Comparison of ENCODE assay signal across 9 cellular contexts in the genomic region with DNA sequence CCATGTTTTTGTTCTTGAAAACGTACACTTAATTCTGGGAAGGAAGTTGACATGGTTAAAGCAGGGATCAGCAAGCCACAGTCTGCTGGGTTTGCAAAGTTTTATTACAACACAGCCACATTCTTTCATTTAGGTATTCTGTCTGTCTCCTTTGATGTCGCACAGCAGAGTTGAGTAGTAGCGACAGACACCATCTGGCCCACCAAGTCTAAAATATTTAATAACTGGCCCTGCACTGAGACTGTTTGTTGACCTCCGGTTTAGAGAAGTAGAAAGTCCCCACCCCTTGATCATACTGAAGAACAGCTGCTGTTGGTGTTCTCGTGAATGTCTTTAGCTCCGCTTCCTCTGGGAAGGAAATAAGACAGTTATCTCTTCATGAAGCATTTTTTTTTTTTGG.
DNase-seq lines count a peak whose midpoint lies in the region; ATAC-seq and TF ChIP-seq lines count a peak whose summit lies in the region.
"Had no signal": no experiment of that assay in that cellular context is flagged by ENCODE, and none has a peak within 500 bp of the region (broad histone marks: within the 10 kb centered on the region; RNA-seq: fewer than 3 reads in every experiment).

No MANE protein-coding gene starts in this region.

- peaks cover 0 to 46% of the 10 kb centered on the region in 2 donors for H3K4me1 ChIP-seq in left lung

- ATAC-seq in GM18508 (IDR thresholded peaks at IDR 0.05; ENCODE audit: insufficient read depth, unreplicated experiment) = peak; percentile 73
- peak; percentile 78 for ATAC-seq in GM21723 (IDR thresholded peaks at IDR 0.05; ENCODE audit: unreplicated experiment)
- ATAC-seq in left lung = peak; percentile 38
- no peak for ATAC-seq in HG03025 (IDR thresholded peaks at IDR 0.05; ENCODE audit: low FRiP score, unreplicated experiment)
- ATAC-seq in HG02840 (IDR thresholded peaks at IDR 0.05; ENCODE audit: low FRiP score, unreplicated experiment) = no peak
- ATAC-seq: K562 had no signal

- peak overlapping the region; percentile 20 to 56 for H3K27ac ChIP-seq in left lung

- no peaks in the 10 kb centered on the region for H3K27me3 ChIP-seq in left lung

- peaks cover 0 to 4% of the 10 kb centered on the region in 2 donors for H3K36me3 ChIP-seq in left lung

- TF ChIP-seq CTCF in left lung (IDR thresholded peaks at IDR 0.05) = no peak

- DNase-seq in NAMALWA (ENCODE audit: low spot score) = peak; percentile 86
- no peak for DNase-seq in left lung
- DNase-seq in foreskin melanocyte = no peak
- no peak for DNase-seq in NCI-H748 (lab: John Stamatoyannopoulos, UW; ENCODE audit: unreplicated experiment)

- intact Hi-C loops in left lung (cut with DNase I) = no loop called here

- no peaks in the 10 kb centered on the region for H3K9me3 ChIP-seq in left lung

- no peak overlapping the region for H3K4me3 ChIP-seq in left lung
- H3K4me3 ChIP-seq: K562 had no signal

Comparison
In these comparisons a context has a peak if more than half of its experiments do, and no peak if none do; other contexts are left out.
1. ATAC-seq: peak in GM18508 (single experiment), GM21723 (single experiment) and left lung (single experiment); none in HG03025 (single experiment) and HG02840 (single experiment).